22 cellular contexts compared by ENCODE assay signal in genomic region chr17:15480209-15480608, GRCh38.
"Had no signal": no experiment of that assay in that cellular context is flagged by ENCODE, and none has a peak within 500 bp of the region (broad histone marks: within the 10 kb centered on the region; RNA-seq: fewer than 3 reads in every experiment).

No MANE protein-coding gene starts in this region.

- ATAC-seq: left lobe of liver, lower lobe of right lung, psoas muscle had no signal

- H3K27ac ChIP-seq: epithelial cell of prostate, lower lobe of right lung, neutrophil, parathyroid adenoma, psoas muscle, suprapubic skin, VCaP had no signal

- H3K4me3 ChIP-seq: lower lobe of right lung, psoas muscle, suprapubic skin, tibial nerve had no signal

- H2AFZ ChIP-seq: parathyroid adenoma had no signal

- H3K4me1 ChIP-seq: parathyroid adenoma, psoas muscle had no signal

- H3K9ac ChIP-seq: parathyroid adenoma had no signal

- H3K36me3 ChIP-seq: lower lobe of right lung, suprapubic skin, tibial nerve had no signal

- DNase-seq: activated CD4-positive, alpha-beta T cell treated with anti-CD3 and anti-CD28 coated beads for 48 hours; activated CD4-positive, alpha-beta T cell treated with anti-CD3 and anti-CD28 coated beads, Interleukin-2, amount 50 U/mL, for 48 hours; activated CD8-positive, alpha-beta memory T cell treated with anti-CD3 and anti-CD28 coated beads for 24 hours; activated effector memory CD4-positive, alpha-beta T cell treated with Interleukin-2 at 50 U/mL for 16 hours; activated naive CD4-positive, alpha-beta T cell treated with anti-CD3 and anti-CD28 coated beads, Interleukin-2, amount 10 ng/mL, durations not matched to agents 7 days and 5 days; activated naive CD8-positive, alpha-beta T cell treated with anti-CD3 and anti-CD28 coated beads, Interleukin-2, amount 10 ng/mL, durations not matched to agents 7 days and 5 days; central memory CD4-positive, alpha-beta T cell; kidney glomerular epithelial cell; lower lobe of right lung; mesendoderm; nephron progenitor cell; psoas muscle; stimulated activated CD4-positive, alpha-beta T cell treated with anti-CD3 and anti-CD28 coated beads, Interleukin-15, amount 100 ng/mL, for 24 hours; stimulated activated CD4-positive, alpha-beta T cell treated with anti-CD3 and anti-CD28 coated beads, Interleukin-2, amount 100 ng/mL, for 24 hours; stimulated activated naive CD4-positive, alpha-beta T cell had no signal

- H3K9me3 ChIP-seq: lower lobe of right lung, neutrophil, psoas muscle, suprapubic skin, tibial nerve had no signal

- H3K79me2 ChIP-seq: parathyroid adenoma had no signal

- H3K27me3 ChIP-seq: neutrophil, suprapubic skin, tibial nerve had no signal
